1 cellular context compared by ENCODE assay signal in genomic region chr10:80046629-80047441, GRCh38.
A peak's percentile ranks its signal among the peaks of the same experiment; 100 is the strongest.
TF ChIP-seq lines count a peak whose summit lies in the region.

No MANE protein-coding gene starts in this region.

TF ChIP-seq in K562, 482 proteins besides CTCF, POLR2A, EP300 and RAD21 (continued from another document):
- TF ChIP-seq MGA (IDR thresholded peaks at IDR 0.05) (0 out of 2 replicates have a peak, but pooled peaks have one; percentile 13), SIX5 (IDR thresholded peaks at IDR 0.05; ENCODE audit: borderline replicate concordance in 1 of 2, insufficient read depth in 1 of 2, low read depth in 1 of 2, low read length in 2 of 2) (no peak), ZMIZ1 (IDR thresholded peaks at IDR 0.05; ENCODE audit: low read depth in 2 of 2, low read length in 2 of 2) (no peak), CTCFL (IDR thresholded peaks at IDR 0.05; ENCODE audit: borderline replicate concordance, insufficient read depth, low read depth, low read length, poor library complexity, severe bottlenecking) (peak; percentile 90), FIP1L1 (IDR thresholded peaks at IDR 0.05; ENCODE audit: low read depth, low read length, poor library complexity, severe bottlenecking) (no peak), TEAD1 (CRISPR knock-in tag; IDR thresholded peaks at IDR 0.05) (peak; percentile 80 to 88; a peak in 2 of 4 replicates), TEAD4 (IDR thresholded peaks at IDR 0.05; ENCODE audit: low read length) (peak; percentile 60; the same call in 1 of the 2 replicates), TEAD4 (CRISPR knock-in tag; IDR thresholded peaks at IDR 0.05; ENCODE audit: borderline replicate concordance) (no peak), NEUROD1 (IDR thresholded peaks at IDR 0.05; ENCODE audit: borderline replicate concordance, low read depth, low read length, partially characterized antibody) (no peak), RB1 (IDR thresholded peaks at IDR 0.05; ENCODE audit: low read depth) (peak; percentile 50; the same call in 1 of the 2 replicates), ZFP36 (IDR thresholded peaks at IDR 0.05; ENCODE audit: low read depth, low read length, partially characterized antibody) (no peak), MYBL2 (IDR thresholded peaks at IDR 0.05; ENCODE audit: low read depth) (0 out of 2 replicates have a peak, but pooled peaks have one; percentile 13), MYBL2 (CRISPR knock-in tag; IDR thresholded peaks at IDR 0.05; ENCODE audit: borderline replicate concordance) (no peak), TFE3 (CRISPR knock-in tag; IDR thresholded peaks at IDR 0.05) (peak; percentile 62), DEAF1 (CRISPR knock-in tag; IDR thresholded peaks at IDR 0.05) (peak; percentile 53)
